In the genomic region with DNA sequence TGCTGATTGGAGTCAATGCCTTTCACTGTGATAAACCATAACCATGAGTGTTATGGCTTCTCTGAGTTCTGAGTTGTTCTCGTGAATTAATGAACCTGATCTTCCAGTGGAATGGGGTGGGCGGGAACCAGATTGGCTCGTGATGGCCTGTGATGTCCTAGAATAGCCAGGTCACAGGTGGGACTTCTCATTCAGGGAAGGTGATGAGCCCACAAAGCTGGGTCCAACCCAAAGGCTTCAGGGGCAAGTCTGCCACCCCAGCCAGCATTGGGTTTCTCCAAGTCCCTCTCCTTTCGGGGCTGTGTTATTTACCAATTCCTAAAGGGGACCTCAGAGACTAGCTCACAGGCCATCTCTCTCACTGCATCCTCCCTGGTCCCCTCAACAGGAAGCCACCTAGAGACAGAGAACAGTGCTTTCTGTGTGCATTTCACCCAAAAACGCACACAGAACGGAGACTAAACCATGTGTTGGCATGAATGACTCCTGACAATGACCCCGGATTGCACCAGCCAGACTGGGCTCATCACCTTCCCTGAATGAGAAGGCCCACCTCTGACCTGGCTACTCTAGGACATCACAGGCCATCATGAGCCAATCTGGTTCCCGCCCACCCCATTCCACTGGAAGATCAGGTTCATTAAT, we compare ENCODE assay signal across 19 cellular contexts.
DNase-seq lines count a peak whose midpoint lies in the region; ATAC-seq, FAIRE-seq and TF ChIP-seq lines count a peak whose summit lies in the region.
"Had no signal": no experiment of that assay in that cellular context is flagged by ENCODE, and none has a peak within 500 bp of the region (broad histone marks: within the 10 kb centered on the region; RNA-seq: fewer than 3 reads in every experiment).

No MANE protein-coding gene starts in this region.

- no peak overlapping the region for H2AFZ ChIP-seq in astrocyte (ENCODE audit: low read depth, low read length)

- peak overlapping the region; percentile 30 for H3K27ac Mint-ChIP-seq in astrocyte (ENCODE audit: unreplicated experiment)
- no peak overlapping the region for H3K27ac Mint-ChIP-seq in endothelial cell (ENCODE audit: unreplicated experiment)

- H3K9me3 ChIP-seq in astrocyte (ENCODE audit: insufficient read depth, low read depth, low read length): no peaks in the 10 kb centered on the region
- no peaks in the 10 kb centered on the region for H3K9me3 ChIP-seq in spleen
- H3K9me3 ChIP-seq: SJCRH30 had no signal

- no peak overlapping the region for H3K9ac ChIP-seq in astrocyte (ENCODE audit: low read length)

- H3K4me3 ChIP-seq in astrocyte (ENCODE audit: insufficient read depth, low read depth, low read length) (no peak overlapping the region), spleen (no peak overlapping the region)
- H3K4me3 ChIP-seq: SJCRH30 had no signal

- FAIRE-seq in astrocyte (lab: Jason Lieb, UNC): no peak

- H3K9me3 Mint-ChIP-seq in astrocyte (ENCODE audit: unreplicated experiment): no peaks in the 10 kb centered on the region
- no peaks in the 10 kb centered on the region for H3K9me3 Mint-ChIP-seq in endothelial cell (ENCODE audit: unreplicated experiment)
- H3K9me3 Mint-ChIP-seq: H9 had no signal

- H3K27me3 Mint-ChIP-seq in astrocyte (ENCODE audit: low read depth, unreplicated experiment): no peaks in the 10 kb centered on the region
- peaks cover 4% of the 10 kb centered on the region for H3K27me3 Mint-ChIP-seq in endothelial cell (ENCODE audit: unreplicated experiment)

- peaks cover 7% of the 10 kb centered on the region for H3K36me3 Mint-ChIP-seq in astrocyte (ENCODE audit: low read depth, unreplicated experiment)
- H3K36me3 Mint-ChIP-seq in endothelial cell (ENCODE audit: low read depth, unreplicated experiment): no peaks in the 10 kb centered on the region

- H3K4me1 ChIP-seq in astrocyte (ENCODE audit: insufficient read depth, low read length) (no peaks in the 10 kb centered on the region), spleen (peaks cover 0 to 25% (median 6%) of the 10 kb centered on the region in 6 donors)
- H3K4me1 ChIP-seq: SJCRH30 had no signal

- DNase-seq in HK-2 (ENCODE audit: unreplicated experiment): peak; percentile 19
- no peak for DNase-seq in astrocyte (ENCODE audit: low read depth)
- peak; percentile 7 for DNase-seq in glomerular visceral epithelial cell (ENCODE audit: extremely low spot score)
- DNase-seq in spleen: peak; percentile 45
- no peak for DNase-seq in endothelial cell (ENCODE audit: low spot score)
- DNase-seq: AML-193, DMS79 treated with DMSO at 0.1 percent for 48 hours, H9, Kasumi-1, MM.1S, NCI-H1092, NCI-H1436 treated with DMSO at 0.1 percent for 48 hours, NCI-H2029 treated with DMSO at 0.1 percent for 48 hours, NCI-H2171, NCI-H526 treated with DMSO at 0.1 percent for 48 hours, SJCRH30 had no signal

- no peak overlapping the region for H3K4me3 Mint-ChIP-seq in astrocyte (ENCODE audit: unreplicated experiment)
- H3K4me3 Mint-ChIP-seq in endothelial cell (ENCODE audit: unreplicated experiment): no peak overlapping the region
- H3K4me3 Mint-ChIP-seq: H9 had no signal

- no peaks in the 10 kb centered on the region for H3K79me2 ChIP-seq in astrocyte (ENCODE audit: insufficient read depth, low read length)

- 86 to 100% (median 90%) methylated on average over 5 to 8 of the region's 8 CpGs for WGBS in spleen, 5 donors

- no peak for TF ChIP-seq POLR2A in spleen (IDR thresholded peaks at IDR 0.05)

- no peaks in the 10 kb centered on the region for H3K4me1 Mint-ChIP-seq in astrocyte (ENCODE audit: low read depth, unreplicated experiment)
- H3K4me1 Mint-ChIP-seq in endothelial cell (ENCODE audit: unreplicated experiment): no peaks in the 10 kb centered on the region

- no peak overlapping the region for H3K4me2 ChIP-seq in astrocyte (ENCODE audit: low read length)

- peaks cover 3% of the 10 kb centered on the region for H3K27me3 ChIP-seq in astrocyte (ENCODE audit: insufficient read depth, low read length)
- peaks cover 0 to 12% (median 0%) of the 10 kb centered on the region in 7 donors for H3K27me3 ChIP-seq in spleen (replicated peaks in 1 of 7)
- H3K27me3 ChIP-seq: SJCRH30 had no signal

- H4K20me1 ChIP-seq in astrocyte (ENCODE audit: insufficient read depth, low read length): no peaks in the 10 kb centered on the region

- TF ChIP-seq CTCF in astrocyte (IDR thresholded peaks at IDR 0.05; ENCODE audit: insufficient read depth, low read depth, low read length) (no peak), spleen (IDR thresholded peaks at IDR 0.05 in 8 of 11, conservative IDR thresholded peaks at IDR 0.05 in 3 of 11) (no peak), endothelial cell (IDR thresholded peaks at IDR 0.05; ENCODE audit: unreplicated experiment) (no peak)

- H3K36me3 ChIP-seq in astrocyte (ENCODE audit: insufficient read depth, low read length): no peaks in the 10 kb centered on the region
- H3K36me3 ChIP-seq in spleen: no peaks in the 10 kb centered on the region
- H3K36me3 ChIP-seq: SJCRH30 had no signal

- no peak for ATAC-seq in HG02763 (IDR thresholded peaks at IDR 0.05; ENCODE audit: unreplicated experiment)
- no peak for ATAC-seq in HG03095 (IDR thresholded peaks at IDR 0.05; ENCODE audit: unreplicated experiment)

- intact Hi-C loops in spleen (cut with DNase I; ENCODE audit: low total_unique reads): no loop called here

- H3K27ac ChIP-seq in astrocyte (ENCODE audit: low read depth, low read length): no peak overlapping the region
- H3K27ac ChIP-seq in spleen: no peak overlapping the region
- H3K27ac ChIP-seq: C4-2B, SJCRH30 had no signal

Comparison
In these comparisons a context has a peak if more than half of its experiments do, and no peak if none do; other contexts are left out.
1. DNase-seq: peak in HK-2 (single experiment), glomerular visceral epithelial cell (single experiment) and spleen (single experiment); none in astrocyte (single experiment) and endothelial cell (single experiment).